Comparison of ENCODE assay signal across 8 cellular contexts in the genomic region with DNA sequence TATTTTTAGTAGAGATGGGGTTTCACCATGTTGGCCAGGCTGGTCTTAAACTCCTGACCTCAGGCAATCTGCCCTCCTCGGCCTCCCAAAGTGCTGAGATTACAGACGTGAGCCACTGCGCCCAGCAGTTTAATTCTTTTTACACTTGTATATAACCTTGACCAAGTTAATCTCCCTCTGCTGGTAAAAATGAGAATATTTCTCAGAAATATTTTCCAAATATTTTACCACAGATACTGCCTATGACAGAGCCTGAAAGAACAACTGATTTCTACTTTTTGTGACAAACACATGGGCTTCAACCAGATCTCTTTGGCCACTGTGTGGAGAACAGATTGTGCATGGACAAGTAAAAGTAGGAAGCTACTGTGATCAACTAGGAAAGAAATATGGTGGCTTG. TPM values are rescaled to one million over a fixed set of nuclear protein-coding genes. Genes with fewer than 3 reads are reported as not detected.
DNase-seq lines count a peak whose midpoint lies in the region; ATAC-seq, FAIRE-seq and TF ChIP-seq lines count a peak whose summit lies in the region.

No MANE protein-coding gene starts in this region.

- FAIRE-seq in HepG2 (lab: Jason Lieb, UNC), result no peak

- no peak overlapping the region for H2AFZ ChIP-seq in HepG2 (ENCODE audit: low read length)

- no peak overlapping the region for H3K27ac ChIP-seq in HepG2 (ENCODE audit: extremely low read length, insufficient read depth, low read length)

- H3K4me3 ChIP-seq in BE2C (ENCODE audit: low read depth, low read length), result no peak overlapping the region
- H3K4me3 ChIP-seq in Jurkat, Clone E6-1 (ENCODE audit: low read length), result no peak overlapping the region
- H3K4me3 ChIP-seq in astrocyte of the spinal cord (ENCODE audit: low read depth, low read length), result no peak overlapping the region
- H3K4me3 ChIP-seq in HepG2 (replicated peaks in 1 of 3; ENCODE audit: insufficient read depth in 1 of 3, low read depth in 2 of 3, low read length in 3 of 3), result no peak overlapping the region

- TF ChIP-seq RAD21 in HepG2 (CRISPR knock-in tag; IDR thresholded peaks at IDR 0.05), result 0 out of 2 replicates have a peak, but pooled peaks have one; percentile 28

- POLR2A ChIA-PET in HepG2 (lab: Yijun Ruan, JAX), result interaction anchor here (1.0 kb wide), 1 partner anchor 52 kb away, joined by 4 read pairs; no protein-coding TSS in a partner anchor

- no TSS peak for BruUV-seq in HepG2 (replicated peaks; lab: Mats Ljungman, UMichigan)

- H3K4me2 ChIP-seq in HepG2 (ENCODE audit: low read depth, low read length), result no peak overlapping the region

- H3K79me2 ChIP-seq in HepG2 (ENCODE audit: insufficient read depth, low read length), result peaks cover 50% of the 10 kb centered on the region

- ATAC-seq in HepG2, result peak; percentile 41; the same call in 2 of the 3 replicates

- no peaks in the 10 kb centered on the region for H4K20me1 ChIP-seq in HepG2 (ENCODE audit: insufficient read depth, low read length)

- TF ChIP-seq POLR2A in HepG2 (IDR thresholded peaks at IDR 0.05; ENCODE audit: insufficient read depth in 1 of 2, low read depth in 2 of 2, low read length in 2 of 2), result no peak

- CTCF ChIA-PET in HepG2 (lab: Yijun Ruan, JAX; ENCODE audit: low intra/inter-chr PET ratio, low total read pairs), result interaction anchor here (2.0 to 4.8 kb wide), 2 partner anchors 70 to 92 kb away, joined by 7 to 31 read pairs; no protein-coding TSS in a partner anchor

- H3K4me1 ChIP-seq in BE2C, result no peaks in the 10 kb centered on the region
- peaks cover 38% of the 10 kb centered on the region for H3K4me1 ChIP-seq in HepG2 (ENCODE audit: insufficient read depth, low read length)

- H3K9me3 ChIP-seq in BE2C, result no peaks in the 10 kb centered on the region
- H3K9me3 ChIP-seq in HepG2 (ENCODE audit: low read length), result peaks cover 5% of the 10 kb centered on the region

- no peak for DNase-seq in BE2C
- peak; percentile 8 for DNase-seq in Jurkat, Clone E6-1 (ENCODE audit: low read depth, low spot score)
- peak; percentile 38 for DNase-seq in astrocyte of the spinal cord (ENCODE audit: low read depth, low spot score)
- no peak for DNase-seq in HepG2 (ENCODE audit: low spot score)
- no peak for DNase-seq in GF-D8 (lab: John Stamatoyannopoulos, UW)
- DNase-seq in stimulated activated CD4-positive, alpha-beta T cell treated with anti-CD3 and anti-CD28 coated beads, Interleukin-12 subunit alpha, Interleukin-12 subunit beta, amount 100 ng/mL, for 4 hours, result no peak
- DNase-seq in NCI-H2107 (lab: John Stamatoyannopoulos, UW), result no peak
- no peak for DNase-seq in OCI-M2 (lab: John Stamatoyannopoulos, UW; ENCODE audit: unreplicated experiment)

- H3K27me3 ChIP-seq in BE2C (no peaks in the 10 kb centered on the region), HepG2 (ENCODE audit: control insufficient read depth in 1 of 2, insufficient read depth in 2 of 2, low read length in 2 of 2) (no peaks in the 10 kb centered on the region)

- H3K9ac ChIP-seq in HepG2 (ENCODE audit: insufficient read depth, low read depth, low read length), result no peak overlapping the region

- no peak for TF ChIP-seq EP300 in HepG2 (IDR thresholded peaks at IDR 0.05; ENCODE audit: low read depth in 2 of 2, low read length in 2 of 2)
- no peak for TF ChIP-seq EP300 in HepG2 (CRISPR knock-in tag; IDR thresholded peaks at IDR 0.05; ENCODE audit: borderline replicate concordance)

- intact Hi-C loops in HepG2 (cut with micrococcal nuclease; ENCODE audit: unreplicated experiment), result loop anchor here (2.0 kb wide), 1 partner anchor 68 kb away; no protein-coding TSS in a partner anchor

- WGBS in HepG2 (ENCODE audit: low lambda C conversion rate), result 88% methylated on average over 3 of the region's 3 CpGs

- in situ Hi-C loops in astrocyte of the spinal cord (cut with HindIII; ENCODE audit: low sequenced_read_pairs) (no loop called here), HepG2 (cut with HindIII; ENCODE audit: extremely low pct_ligation_motif_present, low pct_unique_long_range_greater_than_20kb) (no loop called here)

- H3K36me3 ChIP-seq in BE2C, result no peaks in the 10 kb centered on the region
- no peaks in the 10 kb centered on the region; a peak in 1 of 5 replicates for H3K36me3 ChIP-seq in HepG2 (replicated peaks in 1 of 2; ENCODE audit: control insufficient read depth in 1 of 2, insufficient read depth in 2 of 2, low read length in 2 of 2)

- TF ChIP-seq CTCF in BE2C (IDR thresholded peaks at IDR 0.05; ENCODE audit: low read depth, low read length) (peak; percentile 17; the same call in 1 of the 2 replicates), astrocyte of the spinal cord (IDR thresholded peaks at IDR 0.05; ENCODE audit: low read depth, low read length) (peak; percentile 18), HepG2 (CRISPR knock-in tag; IDR thresholded peaks at IDR 0.05) (peak; percentile 31)

TF ChIP-seq in HepG2, 621 proteins besides CTCF, POLR2A, EP300 and RAD21:
- TF ChIP-seq MXI1 (IDR thresholded peaks at IDR 0.05; ENCODE audit: borderline replicate concordance, low read depth, low read length) (no peak), HMG20A (CRISPR knock-in tag; IDR thresholded peaks at IDR 0.05; ENCODE audit: borderline replicate concordance) (0 out of 2 replicates have a peak, but pooled peaks have one; percentile 20), GATAD2A (CRISPR knock-in tag; IDR thresholded peaks at IDR 0.05) (0 out of 2 replicates have a peak, but pooled peaks have one; percentile 24), ZNF24 (IDR thresholded peaks at IDR 0.05) (peak; percentile 72; the same call in 1 of the 2 replicates), TEAD3 (CRISPR knock-in tag; optimal IDR thresholded peaks at IDR 0.05; ENCODE audit: borderline replicate concordance) (peak; percentile 8), SMC3 (IDR thresholded peaks at IDR 0.05; ENCODE audit: low read length) (peak; percentile 53; the same call in 1 of the 2 replicates)
- TF ChIP-seq, protein P1, sequence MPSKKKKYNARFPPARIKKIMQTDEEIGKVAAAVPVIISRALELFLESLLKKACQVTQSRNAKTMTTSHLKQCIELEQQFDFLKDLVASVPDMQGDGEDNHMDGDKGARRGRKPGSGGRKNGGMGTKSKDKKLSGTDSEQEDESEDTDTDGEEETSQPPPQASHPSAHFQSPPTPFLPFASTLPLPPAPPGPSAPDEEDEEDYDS (CRISPR knock-in tag; IDR thresholded peaks at IDR 0.05), result 0 out of 2 replicates have a peak, but pooled peaks have one; percentile 40
- TF ChIP-seq, protein P2, sequence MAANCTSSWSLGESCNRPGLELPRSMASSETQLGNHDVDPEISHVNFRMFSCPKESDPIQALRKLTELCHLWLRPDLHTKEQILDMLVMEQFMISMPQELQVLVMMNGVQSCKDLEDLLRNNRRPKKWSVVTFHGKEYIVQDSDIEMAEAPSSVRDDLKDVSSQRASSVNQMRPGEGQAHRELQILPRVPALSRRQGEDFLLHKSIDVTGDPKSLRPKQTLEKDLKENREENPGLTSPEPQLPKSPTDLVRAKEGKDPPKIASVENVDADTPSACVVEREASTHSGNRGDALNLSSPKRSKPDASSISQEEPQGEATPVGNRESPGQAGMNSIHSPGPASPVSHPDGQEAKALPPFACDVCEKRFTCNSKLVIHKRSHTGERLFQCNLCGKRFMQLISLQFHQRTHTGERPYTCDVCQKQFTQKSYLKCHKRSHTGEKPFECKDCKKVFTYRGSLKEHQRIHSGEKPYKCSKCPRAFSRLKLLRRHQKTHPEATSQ (CRISPR knock-in tag; IDR thresholded peaks at IDR 0.05; ENCODE audit: borderline replicate concordance), result no peak

RNA-seq across cellular contexts. Expression of a gene that starts 21.2 kb away (rescaled TPM):
- 0.06 TPM for polyA plus RNA-seq in BE2C (2012; ENCODE audit: insufficient read depth, insufficient read length, low read depth)
- 1.5 TPM for polyA plus RNA-seq in Jurkat, Clone E6-1 (2012; ENCODE audit: insufficient read depth, insufficient read length)
- 53.6 and 59.5 TPM in 2 replicates for total RNA-seq in HepG2 (2016; rRNA removed; fragmentation: Illumina TruSeq; extraction: Trizol)
- 19.0 and 21.3 TPM in 2 replicates for total RNA-seq in HepG2 (2016; cell fraction: cytosol; rRNA removed; fragmentation: Illumina TruSeq; extraction: Trizol; ENCODE audit: low read depth)
- total RNA-seq in HepG2 (2016; cell fraction: insoluble cytoplasmic fraction; rRNA removed; fragmentation: Illumina TruSeq; extraction: Trizol), result 55.9 and 56.5 TPM in 2 replicates
- total RNA-seq in HepG2 (2016; cell fraction: membrane; rRNA removed; fragmentation: Illumina TruSeq; extraction: Trizol), result 22.2 and 23.0 TPM in 2 replicates
- total RNA-seq in HepG2 (2016; cell fraction: nucleus; rRNA removed; fragmentation: Illumina TruSeq; extraction: Trizol), result 124 and 133 TPM in 2 replicates
- 22.6 and 24.9 TPM in 2 replicates for polyA plus RNA-seq in HepG2 (2011; rRNA removed)
- polyA plus RNA-seq in HepG2 (2011; cell fraction: cytosol; rRNA removed), result 11.6 and 12.3 TPM in 2 replicates
- polyA plus RNA-seq in HepG2 (2011; cell fraction: nucleus; rRNA removed), result 42.8 and 45.1 TPM in 2 replicates
- polyA plus RNA-seq in HepG2 (2012), result 23.2 and 25.7 TPM in 2 replicates
- 3.5 and 3.8 TPM in 2 replicates for polyA plus RNA-seq in HepG2 (2016; cell fraction: cytosol; fragmentation: Illumina TruSeq; extraction: Trizol; ENCODE audit: low read depth)
- 20.6 and 26.3 TPM in 2 replicates for polyA plus RNA-seq in HepG2 (2016; cell fraction: insoluble cytoplasmic fraction; fragmentation: Illumina TruSeq; extraction: Trizol; ENCODE audit: low read depth)
- polyA plus RNA-seq in HepG2 (2016; cell fraction: membrane; fragmentation: Illumina TruSeq; extraction: Trizol; ENCODE audit: low read depth), result 6.4 and 7.5 TPM in 2 replicates
- polyA plus RNA-seq in HepG2 (2016; cell fraction: nucleus; fragmentation: Illumina TruSeq; extraction: Trizol; ENCODE audit: insufficient read depth, low read depth), result 67.3 and 71.2 TPM in 2 replicates
- polyA minus RNA-seq in HepG2 (2011; rRNA and poly(A)+ RNA removed; ENCODE audit: low replicate concordance), result 4.6 and 265 TPM in 2 replicates
- 58.2 and 64.4 TPM in 2 replicates for polyA minus RNA-seq in HepG2 (2011; cell fraction: cytosol; rRNA and poly(A)+ RNA removed)
- 179 and 208 TPM in 2 replicates for polyA minus RNA-seq in HepG2 (2011; cell fraction: nucleus; rRNA and poly(A)+ RNA removed)

Comparison
In these comparisons a context has a peak if more than half of its experiments do, and no peak if none do; other contexts are left out.
1. DNase-seq: peak in Jurkat, Clone E6-1 (single experiment) and astrocyte of the spinal cord (single experiment); none in BE2C (single experiment), HepG2 (single experiment), GF-D8 (single experiment), stimulated activated CD4-positive, alpha-beta T cell treated with anti-CD3 and anti-CD28 coated beads, Interleukin-12 subunit alpha, Interleukin-12 subunit beta, amount 100 ng/mL, for 4 hours (single experiment), NCI-H2107 (single experiment) and OCI-M2 (single experiment).
2. Peak in every context shown above with its lines, with median percentiles within 50 percentile points of each other: CTCF ChIP-seq.